37 cellular contexts compared by ENCODE assay signal in genomic region chr5:152425083-152425482, GRCh38. TPM values are rescaled to one million over a fixed set of nuclear protein-coding genes. Genes with fewer than 3 reads are reported as not detected.
"Had no signal": no experiment of that assay in that cellular context is flagged by ENCODE, and none has a peak within 500 bp of the region (broad histone marks: within the 10 kb centered on the region; RNA-seq: fewer than 3 reads in every experiment).

No MANE protein-coding gene starts in this region.

- FAIRE-seq: astrocyte, TTC549 had no signal

- H3K27ac ChIP-seq: adrenal gland, body of pancreas, brain microvascular endothelial cell, breast epithelium, VCaP had no signal

- H3K9me3 ChIP-seq: adrenal gland, body of pancreas, breast epithelium had no signal

- H3K36me3 ChIP-seq: adrenal gland, brain microvascular endothelial cell, breast epithelium had no signal

- H3K4me3 ChIP-seq: adrenal gland, body of pancreas, breast epithelium had no signal

- ATAC-seq: activated CD8-positive, alpha-beta T cell treated with anti-CD3 and anti-CD28 coated beads for 36 hours; activated naive CD4-positive, alpha-beta T cell treated with anti-CD3 and anti-CD28 coated beads, Interleukin-2, amount 50 U/mL, for 72 hours; activated T-cell treated with anti-CD3 and anti-CD28 coated beads, Interleukin-2, amount 50 U/mL, for 4 hours; activated T-cell treated with anti-CD3 and anti-CD28 coated beads, Interleukin-2, amount 50 U/mL, for 72 hours; activated T-helper 17 cell treated with anti-CD3 and anti-CD28 coated beads, Interleukin-2, amount 50 U/mL, for 72 hours; body of pancreas had no signal

- H3K27me3 ChIP-seq: adrenal gland, body of pancreas, brain microvascular endothelial cell, breast epithelium had no signal

- H3K4me1 ChIP-seq: adrenal gland, body of pancreas, breast epithelium had no signal

- DNase-seq: activated B cell treated with CpG ODN at 0.5 μM for 24 hours; activated CD4-positive, alpha-beta memory T cell treated with anti-CD3 and anti-CD28 coated beads for 36 hours; activated CD4-positive, alpha-beta T cell treated with anti-CD3 and anti-CD28 coated beads for 4 hours; activated CD4-positive, alpha-beta T cell treated with anti-CD3 and anti-CD28 coated beads, Interleukin-2, amount 10 ng/mL, durations not matched to agents 24 days and 14 days; activated CD4-positive, alpha-beta T cell treated with anti-CD3 and anti-CD28 coated beads, Interleukin-2, amount 50 U/mL, for 1 hour; activated CD4-positive, alpha-beta T cell treated with anti-CD3 and anti-CD28 coated beads, Interleukin-2, amount 50 U/mL, for 4 hours; activated CD4-positive, CD25-positive, alpha-beta regulatory T cell treated with anti-CD3 and anti-CD28 coated beads, Interleukin-2, amount 50 U/mL, for 72 hours; activated CD8-positive, alpha-beta memory T cell treated with anti-CD3 and anti-CD28 coated beads, Interleukin-2, amount 50 U/mL, for 4 hours; activated CD8-positive, alpha-beta T cell treated with anti-CD3 and anti-CD28 coated beads for 36 hours; activated effector memory CD4-positive, alpha-beta T cell treated with anti-CD3 and anti-CD28 coated beads, Interleukin-2, amount 50 U/mL, for 16 hours; activated gamma-delta T cell treated with Interleukin-2 at 50 U/mL for 16 hours; activated naive CD4-positive, alpha-beta T cell; activated naive CD4-positive, alpha-beta T cell treated with anti-CD3 and anti-CD28 coated beads for 36 hours; activated naive CD4-positive, alpha-beta T cell treated with anti-CD3 and anti-CD28 coated beads, Interleukin-2, amount 50 U/mL, for 16 hours; activated naive CD8-positive, alpha-beta T cell treated with anti-CD3 and anti-CD28 coated beads for 36 hours; activated T-cell treated with anti-CD3 and anti-CD28 coated beads for 4 hours; activated T-cell treated with anti-CD3 and anti-CD28 coated beads, Interleukin-2, amount 50 U/mL, for 1 hour; activated T-cell treated with anti-CD3 and anti-CD28 coated beads, Interleukin-2, amount 50 U/mL, for 4 hours; activated T-cell treated with anti-CD3 and anti-CD28 coated beads, Interleukin-2, amount 50 U/mL, for 72 hours; adrenal gland; amniotic stem cell; aorta; body of pancreas; brain microvascular endothelial cell; central memory CD4-positive, alpha-beta T cell; T-helper 2 cell; T-helper 9 cell had no signal

RNA-seq across cellular contexts. Expression of gene NMUR2, which starts 20.0 kb away (rescaled TPM):
- total RNA-seq: activated B cell treated with CpG ODN at 0.5 μM for 24 hours; activated CD4-positive, alpha-beta memory T cell treated with anti-CD3 and anti-CD28 coated beads for 36 hours; activated CD4-positive, alpha-beta T cell treated with anti-CD3 and anti-CD28 coated beads, Interleukin-2, amount 10 ng/mL, durations not matched to agents 24 days and 14 days; activated CD8-positive, alpha-beta memory T cell treated with anti-CD3 and anti-CD28 coated beads for 36 hours; activated CD8-positive, alpha-beta T cell treated with anti-CD3 and anti-CD28 coated beads for 36 hours; activated naive CD4-positive, alpha-beta T cell treated with anti-CD3 and anti-CD28 coated beads for 36 hours; activated naive CD4-positive, alpha-beta T cell treated with anti-CD3 and anti-CD28 coated beads, Interleukin-2, amount 50 U/mL, for 72 hours; activated naive CD8-positive, alpha-beta T cell treated with anti-CD3 and anti-CD28 coated beads for 36 hours; activated T-cell treated with anti-CD3 and anti-CD28 coated beads, Interleukin-2, amount 50 U/mL, for 4 hours; activated T-cell treated with anti-CD3 and anti-CD28 coated beads, Interleukin-2, amount 50 U/mL, for 72 hours; activated T-helper 1 cell treated with anti-CD3 and anti-CD28 coated beads, Interleukin-12 subunit alpha, Interleukin-12 subunit beta, Interleukin-2, Interleukin-4 antibody, amounts not matched to agents 30 ng/mL and 10 ng/mL and 1 ng/mL, durations not matched to agents 14 hours and 24 hours and 36 hours; activated T-helper 17 cell treated with anti-CD3 and anti-CD28 coated beads, Interleukin-2, amount 50 U/mL, for 72 hours; adrenal gland; aorta; astrocyte; body of pancreas; cardiac septum; cerebellum had no signal
- polyA plus RNA-seq: aorta had no signal
